ENCODE assay signal across 11 cellular contexts in the genomic region with DNA sequence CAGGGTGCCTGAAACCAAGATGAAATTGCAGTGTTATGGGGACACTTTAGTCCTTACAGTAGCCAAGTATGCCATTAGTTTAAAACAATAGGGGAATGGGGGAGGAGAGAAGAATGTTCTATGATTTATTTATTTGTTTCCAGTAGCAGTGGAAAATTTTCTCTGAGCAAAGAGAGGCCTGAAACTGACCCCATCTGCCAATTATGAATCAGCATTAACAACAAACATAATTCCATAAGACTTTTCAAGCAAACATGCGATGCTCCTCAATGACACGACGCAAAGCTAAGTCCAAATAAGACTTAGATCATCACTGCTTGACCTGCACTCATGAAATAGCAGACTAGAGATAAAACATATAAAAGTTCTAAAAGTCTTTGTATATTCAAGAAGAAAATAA. TPM values are rescaled to one million over a fixed set of nuclear protein-coding genes. Genes with fewer than 3 reads are reported as not detected.
DNase-seq lines count a peak whose midpoint lies in the region; ATAC-seq and TF ChIP-seq lines count a peak whose summit lies in the region.
"Had no signal": no experiment of that assay in that cellular context is flagged by ENCODE, and none has a peak within 500 bp of the region (broad histone marks: within the 10 kb centered on the region; RNA-seq: fewer than 3 reads in every experiment).

No MANE protein-coding gene starts in this region.

- H3K27ac ChIP-seq in right atrium auricular region (peak overlapping the region; percentile 100), duodenal mucosa (ENCODE audit: low read depth, low read length) (peak overlapping the region; percentile 51), uterus (peak overlapping the region; percentile 100)
- H3K27ac ChIP-seq: BLaER1, ovary had no signal

- H3K9me3 ChIP-seq in right atrium auricular region (no peaks in the 10 kb centered on the region), duodenal mucosa (ENCODE audit: control insufficient read depth in 1 of 2, low read length in 2 of 2) (no peaks in the 10 kb centered on the region), uterus (no peaks in the 10 kb centered on the region)
- H3K9me3 ChIP-seq: HAP-1, ovary had no signal

- DNase-seq in right atrium auricular region (ENCODE audit: low spot score) (no peak), left ventricle myocardium superior (no peak), myocyte (ENCODE audit: low read depth) (peak; percentile 29), uterus (no peak), NCI-H1417 (lab: John Stamatoyannopoulos, UW) (no peak), NCI-H128 (lab: John Stamatoyannopoulos, UW; ENCODE audit: unreplicated experiment) (no peak), hippocampal formation (lab: John Stamatoyannopoulos, UW) (no peak)
- DNase-seq: ovary had no signal

- H3K4me3 ChIP-seq in right atrium auricular region: peak overlapping the region in 1 of 2 donors; percentile 85
- no peak overlapping the region for H3K4me3 ChIP-seq in duodenal mucosa (ENCODE audit: low read depth in 1 of 2, low read length in 2 of 2)
- H3K4me3 ChIP-seq in uterus: peak overlapping the region in 1 of 2 donors; percentile 65
- H3K4me3 ChIP-seq: BLaER1, HAP-1, ovary had no signal

- TF ChIP-seq CTCF in right atrium auricular region (IDR thresholded peaks at IDR 0.05) (no peak), uterus (IDR thresholded peaks at IDR 0.05) (no peak)

- peaks cover 0 to 62% of the 10 kb centered on the region in 2 donors for H3K4me1 ChIP-seq in right atrium auricular region
- peaks cover 16 to 20% of the 10 kb centered on the region in 2 donors for H3K4me1 ChIP-seq in duodenal mucosa (ENCODE audit: control insufficient read depth in 1 of 2, insufficient read depth in 2 of 2, low read length in 2 of 2)
- H3K4me1 ChIP-seq in uterus: peaks cover 10 to 12% of the 10 kb centered on the region in 2 donors
- H3K4me1 ChIP-seq: BLaER1 had no signal

- H3K27me3 ChIP-seq in right atrium auricular region (no peaks in the 10 kb centered on the region), duodenal mucosa (ENCODE audit: control insufficient read depth in 1 of 2, insufficient read depth in 2 of 2, low read length in 2 of 2) (peaks cover 0 to 6% of the 10 kb centered on the region in 2 donors), uterus (no peaks in the 10 kb centered on the region)
- H3K27me3 ChIP-seq: ovary had no signal

- intact Hi-C loops in left ventricle myocardium superior (cut with micrococcal nuclease) (no loop called here), uterus (cut with DNase I; ENCODE audit: low total_unique reads) (no loop called here)

- H3K36me3 ChIP-seq in right atrium auricular region (no peaks in the 10 kb centered on the region), duodenal mucosa (ENCODE audit: control insufficient read depth in 1 of 2, insufficient read depth in 2 of 2, low read length in 2 of 2) (no peaks in the 10 kb centered on the region), uterus (no peaks in the 10 kb centered on the region)
- H3K36me3 ChIP-seq: BLaER1, HAP-1, ovary had no signal

- no peak overlapping the region for H3K9ac ChIP-seq in duodenal mucosa (ENCODE audit: low read depth in 1 of 2, low read length in 2 of 2)
- H3K9ac ChIP-seq: BLaER1 had no signal

- TF ChIP-seq POLR2A in uterus (IDR thresholded peaks at IDR 0.05): no peak

- no peak for ATAC-seq in left ventricle myocardium superior

RNA-seq across cellular contexts. Expression of a gene that starts 4.0 kb away (rescaled TPM):
- total RNA-seq in right atrium auricular region (10 to 100 TPM; 13.5 to 29.9 TPM), left ventricle myocardium superior (22.2 TPM), myocyte (8.1 and 12.2 TPM in 2 replicates), uterus (10 to 100 TPM; 20.9 to 96.0 (median 39.4) TPM)
- polyA plus RNA-seq in myocyte (2012): 11.5 TPM
